In the genomic region with DNA sequence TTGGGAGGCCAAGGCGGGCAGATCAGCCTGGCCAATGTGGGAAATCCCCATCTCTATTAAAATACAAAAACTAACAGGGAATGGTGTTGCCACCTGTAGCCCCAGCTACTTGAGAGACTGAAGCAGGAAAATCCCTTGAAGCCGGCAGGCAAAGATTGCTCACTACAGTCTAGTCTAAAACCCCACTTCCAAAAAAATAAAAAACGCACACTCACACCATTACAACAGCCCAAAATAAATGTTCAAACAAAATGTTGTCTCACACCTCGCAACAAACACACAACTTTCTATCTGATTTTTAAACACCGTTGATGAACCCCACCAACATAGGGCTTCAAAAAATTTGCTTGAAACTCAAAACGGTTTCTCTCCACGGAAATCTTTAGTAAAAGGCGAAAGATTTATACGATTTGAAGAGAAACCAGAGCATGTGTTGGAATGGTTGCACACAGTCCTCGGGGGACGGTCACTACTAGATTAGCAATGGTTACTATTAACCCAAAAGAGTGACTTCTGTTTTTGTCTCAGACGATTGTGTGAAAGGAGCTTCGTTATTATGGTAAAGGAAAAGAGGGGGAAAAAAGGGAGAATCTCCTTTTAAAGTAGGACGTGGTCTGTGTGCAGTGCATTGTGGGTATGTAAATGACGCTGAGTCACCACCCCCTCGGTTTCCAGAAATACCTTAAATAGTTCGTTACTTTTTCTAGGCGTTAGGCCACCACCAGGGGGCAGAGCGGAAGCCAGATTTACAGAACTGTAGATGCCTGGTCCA, we compare ENCODE assay signal across 1 cellular context.
A peak's percentile ranks its signal among the peaks of the same experiment; 100 is the strongest.
TF ChIP-seq lines count a peak whose summit lies in the region.

Gene RNU5D-1, minus strand, starts transcription at position 430 of the 772 bp plus-strand sequence.

TF ChIP-seq in K562, 482 proteins besides CTCF, POLR2A, EP300 and RAD21 (continued from another document and continues in another):
- no peak for TF ChIP-seq USF1 (CRISPR knock-in tag; IDR thresholded peaks at IDR 0.05)
- peak; percentile 79 for TF ChIP-seq TCFL5 (CRISPR knock-in tag; conservative IDR thresholded peaks at IDR 0.05)
- no peak; the same call in 1 of the 2 replicates for TF ChIP-seq XRCC3 (IDR thresholded peaks at IDR 0.05)
- TF ChIP-seq ZNF133 (CRISPR knock-in tag; IDR thresholded peaks at IDR 0.05) = peak; percentile 62; the same call in 1 of the 2 replicates
- TF ChIP-seq ZNF311 (CRISPR knock-in tag; IDR thresholded peaks at IDR 0.05) = peak; percentile 49; the same call in 1 of the 2 replicates
- peak; percentile 6 for TF ChIP-seq ETS2 (tag; IDR thresholded peaks at IDR 0.05; ENCODE audit: borderline replicate concordance, poor library complexity, severe bottlenecking)
- TF ChIP-seq, protein P1, sequence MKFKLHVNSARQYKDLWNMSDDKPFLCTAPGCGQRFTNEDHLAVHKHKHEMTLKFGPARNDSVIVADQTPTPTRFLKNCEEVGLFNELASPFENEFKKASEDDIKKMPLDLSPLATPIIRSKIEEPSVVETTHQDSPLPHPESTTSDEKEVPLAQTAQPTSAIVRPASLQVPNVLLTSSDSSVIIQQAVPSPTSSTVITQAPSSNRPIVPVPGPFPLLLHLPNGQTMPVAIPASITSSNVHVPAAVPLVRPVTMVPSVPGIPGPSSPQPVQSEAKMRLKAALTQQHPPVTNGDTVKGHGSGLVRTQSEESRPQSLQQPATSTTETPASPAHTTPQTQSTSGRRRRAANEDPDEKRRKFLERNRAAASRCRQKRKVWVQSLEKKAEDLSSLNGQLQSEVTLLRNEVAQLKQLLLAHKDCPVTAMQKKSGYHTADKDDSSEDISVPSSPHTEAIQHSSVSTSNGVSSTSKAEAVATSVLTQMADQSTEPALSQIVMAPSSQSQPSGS (CRISPR knock-in tag; IDR thresholded peaks at IDR 0.05) = no peak
- TF ChIP-seq NCOR1 (IDR thresholded peaks at IDR 0.05) = peak; percentile 99
- peak; percentile 84; the same call in 1 of the 2 replicates for TF ChIP-seq ARID3A (IDR thresholded peaks at IDR 0.05; ENCODE audit: borderline replicate concordance, low read depth, low read length)
- TF ChIP-seq XRCC4 (IDR thresholded peaks at IDR 0.05; ENCODE audit: extremely low read depth, insufficient read depth, insufficient read length) = no peak
- no peak for TF ChIP-seq PPARD (CRISPR knock-in tag; IDR thresholded peaks at IDR 0.05)
- TF ChIP-seq MEF2A (IDR thresholded peaks at IDR 0.05; ENCODE audit: control insufficient read depth, low read depth, low read length) = peak; percentile 91
- TF ChIP-seq, protein P2, sequence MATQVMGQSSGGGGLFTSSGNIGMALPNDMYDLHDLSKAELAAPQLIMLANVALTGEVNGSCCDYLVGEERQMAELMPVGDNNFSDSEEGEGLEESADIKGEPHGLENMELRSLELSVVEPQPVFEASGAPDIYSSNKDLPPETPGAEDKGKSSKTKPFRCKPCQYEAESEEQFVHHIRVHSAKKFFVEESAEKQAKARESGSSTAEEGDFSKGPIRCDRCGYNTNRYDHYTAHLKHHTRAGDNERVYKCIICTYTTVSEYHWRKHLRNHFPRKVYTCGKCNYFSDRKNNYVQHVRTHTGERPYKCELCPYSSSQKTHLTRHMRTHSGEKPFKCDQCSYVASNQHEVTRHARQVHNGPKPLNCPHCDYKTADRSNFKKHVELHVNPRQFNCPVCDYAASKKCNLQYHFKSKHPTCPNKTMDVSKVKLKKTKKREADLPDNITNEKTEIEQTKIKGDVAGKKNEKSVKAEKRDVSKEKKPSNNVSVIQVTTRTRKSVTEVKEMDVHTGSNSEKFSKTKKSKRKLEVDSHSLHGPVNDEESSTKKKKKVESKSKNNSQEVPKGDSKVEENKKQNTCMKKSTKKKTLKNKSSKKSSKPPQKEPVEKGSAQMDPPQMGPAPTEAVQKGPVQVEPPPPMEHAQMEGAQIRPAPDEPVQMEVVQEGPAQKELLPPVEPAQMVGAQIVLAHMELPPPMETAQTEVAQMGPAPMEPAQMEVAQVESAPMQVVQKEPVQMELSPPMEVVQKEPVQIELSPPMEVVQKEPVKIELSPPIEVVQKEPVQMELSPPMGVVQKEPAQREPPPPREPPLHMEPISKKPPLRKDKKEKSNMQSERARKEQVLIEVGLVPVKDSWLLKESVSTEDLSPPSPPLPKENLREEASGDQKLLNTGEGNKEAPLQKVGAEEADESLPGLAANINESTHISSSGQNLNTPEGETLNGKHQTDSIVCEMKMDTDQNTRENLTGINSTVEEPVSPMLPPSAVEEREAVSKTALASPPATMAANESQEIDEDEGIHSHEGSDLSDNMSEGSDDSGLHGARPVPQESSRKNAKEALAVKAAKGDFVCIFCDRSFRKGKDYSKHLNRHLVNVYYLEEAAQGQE (CRISPR knock-in tag; IDR thresholded peaks at IDR 0.05; ENCODE audit: low read depth) = peak; percentile 80; the same call in 1 of the 2 replicates
- peak; percentile 96 for TF ChIP-seq FOSL1 (tag; conservative IDR thresholded peaks at IDR 0.05)
- peak; percentile 54; the same call in 1 of the 2 replicates for TF ChIP-seq TAF7 (tag; IDR thresholded peaks at IDR 0.05)
- TF ChIP-seq, protein P3, sequence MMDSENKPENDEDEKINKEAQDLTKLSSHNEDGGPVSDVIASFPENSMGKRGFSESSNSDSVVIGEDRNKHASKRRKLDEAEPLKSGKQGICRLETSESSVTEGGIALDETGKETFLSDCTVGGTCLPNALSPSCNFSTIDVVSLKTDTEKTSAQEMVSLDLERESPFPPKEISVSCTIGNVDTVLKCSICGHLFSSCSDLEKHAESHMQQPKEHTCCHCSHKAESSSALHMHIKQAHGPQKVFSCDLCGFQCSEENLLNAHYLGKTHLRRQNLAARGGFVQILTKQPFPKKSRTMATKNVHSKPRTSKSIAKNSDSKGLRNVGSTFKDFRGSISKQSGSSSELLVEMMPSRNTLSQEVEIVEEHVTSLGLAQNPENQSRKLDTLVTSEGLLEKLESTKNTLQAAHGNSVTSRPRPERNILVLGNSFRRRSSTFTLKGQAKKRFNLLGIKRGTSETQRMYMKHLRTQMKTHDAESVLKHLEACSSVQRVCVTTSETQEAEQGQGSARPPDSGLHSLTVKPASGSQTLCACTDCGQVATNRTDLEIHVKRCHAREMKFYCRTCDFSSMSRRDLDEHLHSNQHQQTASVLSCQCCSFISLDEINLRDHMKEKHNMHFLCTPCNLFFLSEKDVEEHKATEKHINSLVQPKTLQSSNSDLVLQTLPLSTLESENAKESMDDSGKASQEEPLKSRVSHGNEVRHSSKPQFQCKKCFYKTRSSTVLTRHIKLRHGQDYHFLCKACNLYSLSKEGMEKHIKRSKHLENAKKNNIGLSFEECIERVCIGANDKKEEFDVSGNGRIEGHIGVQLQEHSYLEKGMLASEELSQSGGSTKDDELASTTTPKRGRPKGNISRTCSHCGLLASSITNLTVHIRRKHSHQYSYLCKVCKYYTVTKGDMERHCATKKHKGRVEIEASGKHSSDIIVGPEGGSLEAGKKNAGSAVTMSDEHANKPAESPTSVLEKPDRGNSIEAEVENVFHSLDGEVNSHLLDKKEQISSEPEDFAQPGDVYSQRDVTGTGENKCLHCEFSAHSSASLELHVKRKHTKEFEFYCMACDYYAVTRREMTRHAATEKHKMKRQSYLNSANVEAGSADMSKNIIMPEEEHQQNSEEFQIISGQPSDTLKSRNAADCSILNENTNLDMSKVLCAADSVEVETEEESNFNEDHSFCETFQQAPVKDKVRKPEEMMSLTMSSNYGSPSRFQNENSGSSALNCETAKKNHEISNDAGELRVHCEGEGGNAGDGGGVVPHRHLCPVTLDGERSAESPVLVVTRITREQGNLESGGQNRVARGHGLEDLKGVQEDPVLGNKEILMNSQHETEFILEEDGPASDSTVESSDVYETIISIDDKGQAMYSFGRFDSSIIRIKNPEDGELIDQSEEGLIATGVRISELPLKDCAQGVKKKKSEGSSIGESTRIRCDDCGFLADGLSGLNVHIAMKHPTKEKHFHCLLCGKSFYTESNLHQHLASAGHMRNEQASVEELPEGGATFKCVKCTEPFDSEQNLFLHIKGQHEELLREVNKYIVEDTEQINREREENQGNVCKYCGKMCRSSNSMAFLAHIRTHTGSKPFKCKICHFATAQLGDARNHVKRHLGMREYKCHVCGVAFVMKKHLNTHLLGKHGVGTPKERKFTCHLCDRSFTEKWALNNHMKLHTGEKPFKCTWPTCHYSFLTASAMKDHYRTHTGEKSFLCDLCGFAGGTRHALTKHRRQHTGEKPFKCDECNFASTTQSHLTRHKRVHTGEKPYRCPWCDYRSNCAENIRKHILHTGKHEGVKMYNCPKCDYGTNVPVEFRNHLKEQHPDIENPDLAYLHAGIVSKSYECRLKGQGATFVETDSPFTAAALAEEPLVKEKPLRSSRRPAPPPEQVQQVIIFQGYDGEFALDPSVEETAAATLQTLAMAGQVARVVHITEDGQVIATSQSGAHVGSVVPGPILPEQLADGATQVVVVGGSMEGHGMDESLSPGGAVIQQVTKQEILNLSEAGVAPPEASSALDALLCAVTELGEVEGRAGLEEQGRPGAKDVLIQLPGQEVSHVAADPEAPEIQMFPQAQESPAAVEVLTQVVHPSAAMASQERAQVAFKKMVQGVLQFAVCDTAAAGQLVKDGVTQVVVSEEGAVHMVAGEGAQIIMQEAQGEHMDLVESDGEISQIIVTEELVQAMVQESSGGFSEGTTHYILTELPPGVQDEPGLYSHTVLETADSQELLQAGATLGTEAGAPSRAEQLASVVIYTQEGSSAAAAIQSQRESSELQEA (IDR thresholded peaks at IDR 0.05; ENCODE audit: low read depth) = peak; percentile 69
- peak; percentile 99 for TF ChIP-seq THRAP3 (IDR thresholded peaks at IDR 0.05; ENCODE audit: borderline replicate concordance)
- TF ChIP-seq, protein P4, sequence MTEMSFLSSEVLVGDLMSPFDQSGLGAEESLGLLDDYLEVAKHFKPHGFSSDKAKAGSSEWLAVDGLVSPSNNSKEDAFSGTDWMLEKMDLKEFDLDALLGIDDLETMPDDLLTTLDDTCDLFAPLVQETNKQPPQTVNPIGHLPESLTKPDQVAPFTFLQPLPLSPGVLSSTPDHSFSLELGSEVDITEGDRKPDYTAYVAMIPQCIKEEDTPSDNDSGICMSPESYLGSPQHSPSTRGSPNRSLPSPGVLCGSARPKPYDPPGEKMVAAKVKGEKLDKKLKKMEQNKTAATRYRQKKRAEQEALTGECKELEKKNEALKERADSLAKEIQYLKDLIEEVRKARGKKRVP (CRISPR knock-in tag; IDR thresholded peaks at IDR 0.05) = peak; percentile 95
- TF ChIP-seq FOXJ2 (tag; IDR thresholded peaks at IDR 0.05) = peak; percentile 65
- TF ChIP-seq GTF2F1 (IDR thresholded peaks at IDR 0.05; ENCODE audit: low read depth, low read length) = peak; percentile 100
- TF ChIP-seq, protein P5, sequence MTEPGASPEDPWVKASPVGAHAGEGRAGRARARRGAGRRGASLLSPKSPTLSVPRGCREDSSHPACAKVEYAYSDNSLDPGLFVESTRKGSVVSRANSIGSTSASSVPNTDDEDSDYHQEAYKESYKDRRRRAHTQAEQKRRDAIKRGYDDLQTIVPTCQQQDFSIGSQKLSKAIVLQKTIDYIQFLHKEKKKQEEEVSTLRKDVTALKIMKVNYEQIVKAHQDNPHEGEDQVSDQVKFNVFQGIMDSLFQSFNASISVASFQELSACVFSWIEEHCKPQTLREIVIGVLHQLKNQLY (CRISPR knock-in tag; conservative IDR thresholded peaks at IDR 0.05) = peak; percentile 88 to 99; a peak in 3 of 4 replicates
- TF ChIP-seq OTX1 (CRISPR knock-in tag; IDR thresholded peaks at IDR 0.05) = peak; percentile 100
- TF ChIP-seq ZBTB11 (CRISPR knock-in tag; IDR thresholded peaks at IDR 0.05) = peak in 1 of 3 experiments; percentile 82; a peak in 2 of 6 replicates
- peak; percentile 97 for TF ChIP-seq ZSCAN32 (CRISPR knock-in tag; IDR thresholded peaks at IDR 0.05)
- TF ChIP-seq NFIC (IDR thresholded peaks at IDR 0.05) = peak; percentile 91
- no peak for TF ChIP-seq THRA (IDR thresholded peaks at IDR 0.05)
- peak; percentile 75 for TF ChIP-seq POLR2G (IDR thresholded peaks at IDR 0.05; ENCODE audit: low read depth, low read length)
- no peak for TF ChIP-seq CBX8 (IDR thresholded peaks at IDR 0.05; ENCODE audit: borderline replicate concordance, extremely low read depth, low read depth, low read length, poor library complexity, severe bottlenecking)
